1 cellular context compared by ENCODE assay signal in the genomic region with DNA sequence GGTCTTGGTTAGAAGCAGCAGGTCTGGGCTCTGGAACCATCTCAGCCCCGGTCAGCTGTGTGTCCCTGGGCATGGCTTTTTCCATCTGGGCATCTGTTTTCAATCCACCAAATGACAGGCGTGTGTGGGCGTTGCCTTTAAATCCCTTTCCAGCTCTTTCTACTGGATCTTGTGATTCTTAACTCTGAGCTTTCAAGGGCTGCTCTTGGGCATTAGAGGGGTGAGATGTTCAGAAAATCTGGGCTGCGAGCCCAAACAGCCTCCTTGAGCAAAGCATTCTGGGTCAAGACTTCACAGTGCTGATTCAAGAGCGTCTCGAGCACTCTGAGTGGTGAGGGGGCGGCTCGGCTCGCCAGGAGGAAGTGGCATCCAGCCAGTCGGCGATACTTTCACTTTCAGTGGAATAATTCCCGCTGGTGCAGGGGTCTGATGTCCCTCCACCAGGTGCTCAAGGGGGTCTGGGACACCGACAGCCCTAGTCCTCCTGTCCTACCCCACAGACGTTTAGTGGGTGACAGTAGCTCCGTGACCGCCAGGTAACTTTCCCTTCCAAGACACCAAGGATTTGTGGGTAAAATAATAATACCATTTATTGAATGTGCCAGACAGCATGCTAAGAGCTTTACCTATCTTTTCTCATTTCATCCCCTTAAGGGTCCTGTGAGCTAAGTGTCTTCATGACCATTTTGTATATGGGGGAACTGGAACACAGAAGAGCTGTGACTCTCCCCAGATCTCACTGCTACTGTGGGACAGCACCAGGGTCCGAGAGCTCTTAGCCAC.
TF ChIP-seq lines count a peak whose summit lies in the region.

No MANE protein-coding gene starts in this region.

TF ChIP-seq in K562, 482 proteins besides CTCF, POLR2A, EP300 and RAD21 (continued from another document):
- no peak for TF ChIP-seq ZNF609 (CRISPR knock-in tag; IDR thresholded peaks at IDR 0.05; ENCODE audit: borderline replicate concordance)
- no peak for TF ChIP-seq ZNF12 (CRISPR knock-in tag; IDR thresholded peaks at IDR 0.05)
- no peak for TF ChIP-seq ZNF77 (CRISPR knock-in tag; IDR thresholded peaks at IDR 0.05)
- TF ChIP-seq TAF7 (tag; IDR thresholded peaks at IDR 0.05), result no peak
- no peak for TF ChIP-seq EHMT2 (IDR thresholded peaks at IDR 0.05)
- peak; percentile 42; the same call in 1 of the 2 replicates for TF ChIP-seq ZNF143 (CRISPR knock-in tag; IDR thresholded peaks at IDR 0.05)
- no peak for TF ChIP-seq U2AF1 (optimal IDR thresholded peaks at IDR 0.05; ENCODE audit: low read depth, low read length)
- no peak for TF ChIP-seq FOSL1 (tag; conservative IDR thresholded peaks at IDR 0.05)
- TF ChIP-seq CBX5 (IDR thresholded peaks at IDR 0.05; ENCODE audit: borderline replicate concordance, low read depth), result no peak
- TF ChIP-seq ZBTB17 (CRISPR knock-in tag; IDR thresholded peaks at IDR 0.05), result peak; percentile 89
- no peak for TF ChIP-seq KLF6 (CRISPR knock-in tag; IDR thresholded peaks at IDR 0.05; ENCODE audit: borderline replicate concordance)
- 0 out of 2 replicates have a peak, but pooled peaks have one; percentile 35 for TF ChIP-seq MYC (IDR thresholded peaks at IDR 0.05; ENCODE audit: low read depth, low read length)
- TF ChIP-seq MYC (CRISPR knock-in tag; IDR thresholded peaks at IDR 0.05; ENCODE audit: borderline replicate concordance, low read depth), result no peak
